ENCODE assay signal across 8 cellular contexts in the genomic region with DNA sequence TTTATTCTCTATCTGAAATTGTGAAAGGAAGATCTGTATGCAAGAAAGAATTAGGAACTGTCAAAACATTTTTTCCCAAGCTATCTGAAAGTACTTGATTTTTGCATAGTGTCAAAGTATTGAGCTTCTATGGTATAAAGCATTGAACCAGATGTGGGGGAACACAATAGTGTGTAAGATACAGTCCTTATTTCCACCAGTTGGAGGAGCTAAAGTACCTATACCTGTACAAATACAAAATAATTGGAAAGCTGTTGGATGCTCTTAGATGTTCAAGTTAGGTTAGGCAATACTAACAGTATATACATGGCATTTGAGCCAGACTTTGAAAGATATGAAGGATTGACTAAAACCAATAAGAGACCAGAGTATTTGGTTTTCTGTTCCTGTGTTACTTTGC.
DNase-seq lines count a peak whose midpoint lies in the region; ATAC-seq lines count a peak whose summit lies in the region.

No MANE protein-coding gene starts in this region.

- no peaks in the 10 kb centered on the region for H3K27me3 ChIP-seq in effector memory CD4-positive, alpha-beta T cell (replicated peaks; ENCODE audit: control insufficient read depth, insufficient read depth, low read length, poor library complexity, severe bottlenecking)

- no peaks in the 10 kb centered on the region for H3K36me3 Mint-ChIP-seq in activated T-cell treated with anti-CD3 and anti-CD28 coated beads, Interleukin-2, amount 50 U/mL, for 72 hours (ENCODE audit: insufficient read depth in 2 of 2)

- H3K4me3 Mint-ChIP-seq in activated T-cell treated with anti-CD3 and anti-CD28 coated beads, Interleukin-2, amount 50 U/mL, for 72 hours = no peak overlapping the region

- no peak overlapping the region for H3K27ac ChIP-seq in effector memory CD4-positive, alpha-beta T cell (ENCODE audit: insufficient read depth, low read length, poor library complexity, severe bottlenecking)

- no peaks in the 10 kb centered on the region for H3K4me1 Mint-ChIP-seq in activated T-cell treated with anti-CD3 and anti-CD28 coated beads, Interleukin-2, amount 50 U/mL, for 72 hours (ENCODE audit: low read depth)

- peaks cover 17% of the 10 kb centered on the region for H3K27me3 Mint-ChIP-seq in activated T-cell treated with anti-CD3 and anti-CD28 coated beads, Interleukin-2, amount 50 U/mL, for 72 hours (ENCODE audit: low read depth)

- no peaks in the 10 kb centered on the region for H3K9me3 Mint-ChIP-seq in activated T-cell treated with anti-CD3 and anti-CD28 coated beads, Interleukin-2, amount 50 U/mL, for 72 hours

- no peaks in the 10 kb centered on the region for H3K9me3 ChIP-seq in effector memory CD4-positive, alpha-beta T cell (ENCODE audit: control insufficient read depth, low read length)

- H3K4me1 ChIP-seq in effector memory CD4-positive, alpha-beta T cell (ENCODE audit: control insufficient read depth, insufficient read depth, low read length, poor library complexity, severe bottlenecking) = no peaks in the 10 kb centered on the region

- H3K36me3 ChIP-seq in effector memory CD4-positive, alpha-beta T cell (ENCODE audit: control insufficient read depth, insufficient read depth, low read length) = no peaks in the 10 kb centered on the region

- peak; percentile 36 to 46 for ATAC-seq in activated T-cell treated with anti-CD3 and anti-CD28 coated beads, Interleukin-2, amount 50 U/mL, for 72 hours (replicated peaks in 1 of 2)
- ATAC-seq in HG03025 (IDR thresholded peaks at IDR 0.05; ENCODE audit: low FRiP score, unreplicated experiment) = peak; percentile 61
- no peak for ATAC-seq in GM19324 (IDR thresholded peaks at IDR 0.05; ENCODE audit: low FRiP score, unreplicated experiment)

- H3K4me3 ChIP-seq in effector memory CD4-positive, alpha-beta T cell (ENCODE audit: insufficient read depth, low read depth, low read length, poor library complexity, severe bottlenecking) = no peak overlapping the region

- H3K27ac Mint-ChIP-seq in activated T-cell treated with anti-CD3 and anti-CD28 coated beads, Interleukin-2, amount 50 U/mL, for 72 hours = no peak overlapping the region

- DNase-seq in activated T-cell treated with anti-CD3 and anti-CD28 coated beads, Interleukin-2, amount 50 U/mL, for 72 hours = no peak
- DNase-seq in activated T-cell treated with anti-CD3 and anti-CD28 coated beads for 4 hours (no peak), SW480 (ENCODE audit: low spot score) (peak; percentile 13), lung microvascular endothelial cell (ENCODE audit: low read depth in 2 of 2) (peak; percentile 56 to 58)
- no peak for DNase-seq in effector memory CD4-positive, alpha-beta T cell
- DNase-seq in stimulated activated CD4-positive, alpha-beta T cell treated with anti-CD3 and anti-CD28 coated beads, Interleukin-15, amount 100 ng/mL, for 24 hours = no peak

Comparison
In these comparisons a context has a peak if more than half of its experiments do, and no peak if none do; other contexts are left out.
1. DNase-seq: peak in SW480 (single experiment) and lung microvascular endothelial cell (2 of 2); none in activated T-cell treated with anti-CD3 and anti-CD28 coated beads, Interleukin-2, amount 50 U/mL, for 72 hours (0 of 2), activated T-cell treated with anti-CD3 and anti-CD28 coated beads for 4 hours (single experiment), effector memory CD4-positive, alpha-beta T cell (0 of 3) and stimulated activated CD4-positive, alpha-beta T cell treated with anti-CD3 and anti-CD28 coated beads, Interleukin-15, amount 100 ng/mL, for 24 hours (single experiment).